ENCODE assay signal across 12 cellular contexts in the genomic region with DNA sequence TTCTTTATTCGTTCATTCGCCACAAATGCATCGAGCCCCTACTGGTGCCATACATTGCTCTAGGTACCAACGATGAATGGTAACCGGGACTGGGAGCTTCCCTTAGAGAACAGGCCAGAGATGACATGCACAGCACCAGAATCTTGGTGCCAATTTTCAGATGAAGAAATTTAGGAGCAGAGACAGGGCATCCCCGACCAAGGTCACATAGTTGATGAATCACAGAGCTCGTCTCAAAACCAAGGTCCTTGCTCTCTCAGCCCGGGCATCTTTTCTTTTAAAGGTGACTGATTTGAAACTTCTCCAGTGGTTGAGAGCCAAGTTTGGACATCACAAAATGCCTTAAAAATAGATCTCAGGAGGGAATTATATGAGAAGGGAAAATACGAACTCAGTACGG.
"Had no signal": no experiment of that assay in that cellular context is flagged by ENCODE, and none has a peak within 500 bp of the region (broad histone marks: within the 10 kb centered on the region; RNA-seq: fewer than 3 reads in every experiment).

No MANE protein-coding gene starts in this region.

- H3K4me3 ChIP-seq: dorsolateral prefrontal cortex, psoas muscle, right lobe of liver, spleen had no signal

- DNase-seq: activated CD4-positive, alpha-beta T cell treated with anti-CD3 and anti-CD28 coated beads, Interleukin-2, amount 50 U/mL, for 4 hours; activated CD4-positive, CD25-positive, alpha-beta regulatory T cell treated with anti-CD3 and anti-CD28 coated beads, Interleukin-2, amount 50 U/mL, for 72 hours; activated naive CD4-positive, alpha-beta T cell treated with Interleukin-2 at 50 U/mL for 16 hours; activated naive CD8-positive, alpha-beta T cell treated with anti-CD3 and anti-CD28 coated beads, Interleukin-2, amount 50 U/mL, for 24 hours; activated T-cell treated with anti-CD3 and anti-CD28 coated beads for 4 hours; dorsolateral prefrontal cortex; hippocampal formation; mesendoderm; natural killer cell; psoas muscle; right lobe of liver; spleen had no signal

- H3K9me3 ChIP-seq: psoas muscle, right lobe of liver had no signal

- H3K27ac ChIP-seq: dorsolateral prefrontal cortex, psoas muscle, right lobe of liver, spleen had no signal

- H3K27me3 ChIP-seq: right lobe of liver had no signal

- H3K36me3 ChIP-seq: right lobe of liver, spleen had no signal

- H3K4me1 ChIP-seq: psoas muscle, right lobe of liver, spleen had no signal
